ENCODE assay signal across 14 cellular contexts in the genomic region with DNA sequence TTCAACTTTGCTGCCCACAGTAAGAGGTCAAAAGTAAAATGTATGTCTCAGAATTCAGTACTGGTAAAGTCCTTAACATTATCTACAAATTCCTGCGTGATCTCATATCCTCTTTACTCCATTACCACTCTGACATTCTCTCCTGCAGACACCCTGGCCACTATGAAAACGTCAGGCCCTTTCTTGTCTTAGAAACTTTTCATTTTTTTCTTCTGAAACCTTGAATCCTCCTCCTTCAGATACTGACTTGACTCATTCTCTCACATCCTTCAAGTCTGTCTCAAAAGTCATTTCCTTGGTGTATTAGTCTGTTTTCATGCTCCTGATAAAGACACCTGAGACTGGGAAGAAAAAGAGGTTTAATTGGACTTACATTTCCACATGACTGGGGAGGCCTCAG.
DNase-seq lines count a peak whose midpoint lies in the region; ATAC-seq and TF ChIP-seq lines count a peak whose summit lies in the region.
"Had no signal": no experiment of that assay in that cellular context is flagged by ENCODE, and none has a peak within 500 bp of the region (broad histone marks: within the 10 kb centered on the region; RNA-seq: fewer than 3 reads in every experiment).

No MANE protein-coding gene starts in this region.

- H3K36me3 Mint-ChIP-seq in progenitor cell of endocrine pancreas (ENCODE audit: insufficient read depth): no peaks in the 10 kb centered on the region

- peaks cover 9% of the 10 kb centered on the region for H3K4me1 Mint-ChIP-seq in progenitor cell of endocrine pancreas (ENCODE audit: low read depth)

- H3K9me3 Mint-ChIP-seq in progenitor cell of endocrine pancreas (ENCODE audit: low read depth): no peaks in the 10 kb centered on the region
- H3K9me3 Mint-ChIP-seq: T-helper 2 cell treated with Interferon-gamma antibody and Interleukin-4, amounts not matched to agents 5 μg/mL and 100 μg/mL, for 36 hours had no signal

- H3K27ac Mint-ChIP-seq in progenitor cell of endocrine pancreas: no peak overlapping the region
- H3K27ac Mint-ChIP-seq: T-helper 2 cell treated with Interferon-gamma antibody and Interleukin-4, amounts not matched to agents 5 μg/mL and 100 μg/mL, for 36 hours had no signal

- no peak overlapping the region for H3K4me3 Mint-ChIP-seq in progenitor cell of endocrine pancreas (ENCODE audit: low read depth)
- H3K4me3 Mint-ChIP-seq: T-helper 2 cell treated with Interferon-gamma antibody and Interleukin-4, amounts not matched to agents 5 μg/mL and 100 μg/mL, for 36 hours had no signal

- DNase-seq in NCI-H226 (peak; percentile 89), foreskin melanocyte (no peak), progenitor cell of endocrine pancreas (ENCODE audit: low spot score, unreplicated experiment) (no peak), NCI-H526 treated with DMSO at 0.1 percent for 48 hours (lab: John Stamatoyannopoulos, UW) (no peak)
- DNase-seq: activated CD4-positive, alpha-beta T cell treated with anti-CD3 and anti-CD28 coated beads, Interleukin-2, amount 50 U/mL, for 1 hour; GM23248; NCI-H1048; NCI-H510A treated with DMSO at 0.1 percent for 48 hours; retina had no signal

- TF ChIP-seq CTCF in progenitor cell of endocrine pancreas (IDR thresholded peaks at IDR 0.05; ENCODE audit: unreplicated experiment): no peak

- peak; percentile 95 for ATAC-seq in GM18858 (IDR thresholded peaks at IDR 0.05; ENCODE audit: unreplicated experiment)
- ATAC-seq in GM21390 (IDR thresholded peaks at IDR 0.05; ENCODE audit: unreplicated experiment): peak; percentile 82
- ATAC-seq in HG02973 (IDR thresholded peaks at IDR 0.05; ENCODE audit: unreplicated experiment): peak; percentile 93
- no peak for ATAC-seq in activated CD4-positive, CD25-positive, alpha-beta regulatory T cell treated with anti-CD3 and anti-CD28 coated beads, Interleukin-2, amount 50 U/mL, for 24 hours

- peaks cover 70% of the 10 kb centered on the region for H3K27me3 Mint-ChIP-seq in progenitor cell of endocrine pancreas

Comparison
In these comparisons a context has a peak if more than half of its experiments do, and no peak if none do; other contexts are left out.
1. ATAC-seq: peak in GM18858 (single experiment), GM21390 (single experiment) and HG02973 (single experiment); none in activated CD4-positive, CD25-positive, alpha-beta regulatory T cell treated with anti-CD3 and anti-CD28 coated beads, Interleukin-2, amount 50 U/mL, for 24 hours (0 of 2).